Comparison of ENCODE assay signal across 8 cellular contexts in the genomic region with DNA sequence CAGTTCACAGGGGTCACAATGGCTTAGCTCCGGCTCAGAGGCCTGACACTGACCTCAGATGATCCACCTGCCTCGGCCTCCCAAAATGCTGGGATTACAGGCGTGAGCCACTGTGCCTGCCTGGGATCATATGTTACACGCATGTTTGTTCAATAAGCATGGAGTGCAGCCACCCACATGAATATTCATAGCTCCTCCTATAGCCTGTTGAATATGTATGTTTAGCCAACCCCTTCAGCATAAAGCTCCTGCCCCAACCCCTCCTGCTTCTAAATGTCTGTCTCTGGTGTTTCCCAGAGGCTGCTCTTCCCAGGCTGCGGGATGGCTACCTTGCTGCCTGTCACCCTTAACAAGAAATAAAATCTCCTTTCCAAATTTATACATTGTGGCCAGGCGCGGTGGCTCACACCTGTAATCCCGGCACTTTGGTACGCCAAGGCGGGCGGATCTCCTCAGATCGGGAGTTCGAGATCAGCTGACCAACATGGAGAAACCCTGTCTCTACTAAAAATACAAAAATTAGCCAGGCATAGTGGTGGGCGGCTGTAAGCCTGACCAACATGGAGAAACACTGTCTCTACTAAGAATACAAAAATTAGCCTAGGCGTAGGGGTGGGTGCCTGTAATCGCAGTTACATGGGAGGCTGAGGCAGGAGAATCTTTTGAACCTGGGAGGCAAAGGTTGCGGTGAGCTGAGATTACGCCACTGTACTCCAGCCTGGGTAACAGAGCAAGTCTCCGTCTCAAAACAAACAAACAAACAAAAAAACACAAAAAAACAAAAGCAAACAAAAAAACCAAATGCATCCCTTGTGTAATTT. TPM values are rescaled to one million over a fixed set of nuclear protein-coding genes. Genes with fewer than 3 reads are reported as not detected.
DNase-seq lines count a peak whose midpoint lies in the region; ATAC-seq, FAIRE-seq and TF ChIP-seq lines count a peak whose summit lies in the region.

No MANE protein-coding gene starts in this region.

- no peak for TF ChIP-seq POLR2A in spleen (IDR thresholded peaks at IDR 0.05)

- ATAC-seq in HG02840 (IDR thresholded peaks at IDR 0.05; ENCODE audit: low FRiP score, unreplicated experiment), result no peak
- no peak for ATAC-seq in GM21529 (IDR thresholded peaks at IDR 0.05; ENCODE audit: unreplicated experiment)

- H3K27me3 Mint-ChIP-seq in endodermal cell (ENCODE audit: insufficient read depth), result no peaks in the 10 kb centered on the region

- TF ChIP-seq CTCF in endodermal cell (conservative IDR thresholded peaks at IDR 0.05), result no peak
- no peak for TF ChIP-seq CTCF in spleen (IDR thresholded peaks at IDR 0.05 in 8 of 11, conservative IDR thresholded peaks at IDR 0.05 in 3 of 11)

- peak overlapping the region; percentile 94 for H3K27ac Mint-ChIP-seq in endodermal cell

- H3K36me3 ChIP-seq in endodermal cell (ENCODE audit: control insufficient read depth, insufficient read depth, low read length) (peaks cover 6% of the 10 kb centered on the region), spleen (peaks cover 0 to 19% (median 7%) of the 10 kb centered on the region in 6 donors)

- intact Hi-C loops in spleen (cut with DNase I; ENCODE audit: low total_unique reads), result no loop called here

- H3K4me3 ChIP-seq in endodermal cell (ENCODE audit: low read length) (peak overlapping the region; percentile 64), spleen (peak overlapping the region in 4 of 8 donors; percentile 58 to 76 (median 66))

- H3K4me1 Mint-ChIP-seq in endodermal cell, result peaks cover 49% of the 10 kb centered on the region

- no peaks in the 10 kb centered on the region for H3K27me3 ChIP-seq in endodermal cell (ENCODE audit: control insufficient read depth, insufficient read depth, low read length, poor library complexity, severe bottlenecking)
- no peaks in the 10 kb centered on the region for H3K27me3 ChIP-seq in spleen (replicated peaks in 1 of 7)

- no peak for FAIRE-seq in HTR-8/SVneo (lab: Jason Lieb, UNC)

- DNase-seq in DMS 273 (lab: John Stamatoyannopoulos, UW; ENCODE audit: unreplicated experiment), result peak; percentile 6
- DNase-seq in DMS 273 treated with DMSO at 0.1 percent for 48 hours (lab: John Stamatoyannopoulos, UW), result no peak
- DNase-seq in NAMALWA (ENCODE audit: low spot score), result peak; percentile 17
- DNase-seq in endodermal cell, result peak; percentile 62
- no peak for DNase-seq in spleen
- DNase-seq in HTR-8/SVneo (ENCODE audit: insufficient read length, low spot score), result no peak

- H3K9me3 Mint-ChIP-seq in endodermal cell, result no peaks in the 10 kb centered on the region

- H3K9me3 ChIP-seq in endodermal cell (ENCODE audit: control insufficient read depth, low read length) (no peaks in the 10 kb centered on the region), spleen (no peaks in the 10 kb centered on the region)

- H3K4me1 ChIP-seq in endodermal cell (ENCODE audit: control insufficient read depth, insufficient read depth, low read length), result no peaks in the 10 kb centered on the region
- peaks cover 12 to 62% (median 27%) of the 10 kb centered on the region in 6 donors for H3K4me1 ChIP-seq in spleen

- H3K36me3 Mint-ChIP-seq in endodermal cell (ENCODE audit: low read depth), result peaks cover 8% of the 10 kb centered on the region

- 83 to 86% methylated on average over 12 to 19 of the region's 19 CpGs for whole genome bisulfite sequencing in endodermal cell (ENCODE audit: insufficient coverage in 1 of 2, insufficient read length in 1 of 2), 2 experiments
- WGBS in spleen, 5 donors, result 89 to 95% (median 93%) methylated on average over 18 to 19 of the region's 19 CpGs

- H3K27ac ChIP-seq in endodermal cell (ENCODE audit: low read depth, low read length) (no peak overlapping the region), spleen (peak overlapping the region; percentile 51 to 97 (median 90))

- no peak overlapping the region for H3K9ac ChIP-seq in endodermal cell (ENCODE audit: extremely low read depth, low read length, poor library complexity, severe bottlenecking)

- H3K4me3 Mint-ChIP-seq in endodermal cell, result peak overlapping the region; percentile 73

RNA-seq across cellular contexts. Expression of a gene that starts 1.1 kb away (rescaled TPM):
- total RNA-seq in endodermal cell (10 to 100 TPM; 16.2 to 24.2 TPM), spleen (10 to 100 TPM; 11.4 to 31.5 (median 27.6) TPM)
- 4.5 TPM for polyA plus RNA-seq in endodermal cell (2013, experiment 1 of 2)
- 4.5 TPM for polyA plus RNA-seq in endodermal cell (2013, experiment 2 of 2)
- polyA plus RNA-seq in spleen, result 10 to 100 TPM in 1 of 3 donors, 1 to 10 TPM in 2; 5.4 to 17.2 (median 7.9) TPM

RNA-seq across cellular contexts. Expression of a gene that starts 18.6 kb away (rescaled TPM):
- 10 to 100 TPM in 1 of 2 donors, 1 to 10 TPM in 1; 8.6 to 14.4 TPM for total RNA-seq in endodermal cell
- polyA plus RNA-seq in endodermal cell (2013, experiment 1 of 2), result 2.6 TPM
- polyA plus RNA-seq in endodermal cell (2013, experiment 2 of 2), result 7.1 TPM
- 10 to 100 TPM; 14.8 to 23.6 (median 17.6) TPM for total RNA-seq in spleen
- 10 to 100 TPM in 1 of 3 donors, 1 to 10 TPM in 2; 4.5 to 12.7 (median 6.8) TPM for polyA plus RNA-seq in spleen

RNA-seq across cellular contexts. Expression of a gene that starts 25.5 kb away (rescaled TPM):
- total RNA-seq in endodermal cell, result 10 to 100 TPM; 26.1 to 27.4 TPM
- polyA plus RNA-seq in endodermal cell (2013, experiment 1 of 2), result 12.4 TPM
- polyA plus RNA-seq in endodermal cell (2013, experiment 2 of 2), result 13.7 TPM
- 10 to 100 TPM; 23.5 to 72.4 (median 54.2) TPM for total RNA-seq in spleen
- 10 to 100 TPM; 42.8 to 60.3 (median 45.2) TPM for polyA plus RNA-seq in spleen

RNA-seq across cellular contexts. Expression of a gene that starts 37.6 kb away (rescaled TPM):
- total RNA-seq in endodermal cell, result 10 to 100 TPM in 1 of 2 donors, 1 to 10 TPM in 1; 8.7 to 19.7 TPM
- polyA plus RNA-seq in endodermal cell (2013, experiment 1 of 2), result 5.9 TPM
- 9.5 TPM for polyA plus RNA-seq in endodermal cell (2013, experiment 2 of 2)
- 10 to 100 TPM; 44.3 to 72.8 (median 53.7) TPM for total RNA-seq in spleen
- 10 to 100 TPM; 50.9 to 53.1 (median 51.0) TPM for polyA plus RNA-seq in spleen

RNA-seq across cellular contexts. Expression of a gene that starts 57.4 kb away (rescaled TPM):
- 1 to 10 TPM; 4.1 to 5.4 TPM for total RNA-seq in endodermal cell
- polyA plus RNA-seq in endodermal cell (2013, experiment 1 of 2), result 2.2 TPM
- polyA plus RNA-seq in endodermal cell (2013, experiment 2 of 2), result 3.0 TPM
- total RNA-seq in spleen, result 10 to 100 TPM in 1 of 7 donors, 1 to 10 TPM in 5, not detected in 1; 2.5 to 14.0 (median 7.2) TPM
- 1 to 10 TPM; 1.2 to 3.7 (median 2.1) TPM for polyA plus RNA-seq in spleen

Comparison
In these comparisons a context has a peak if more than half of its experiments do, and no peak if none do; other contexts are left out.
1. DNase-seq: peak in DMS 273 (single experiment), NAMALWA (single experiment) and endodermal cell (single experiment); none in DMS 273 treated with DMSO at 0.1 percent for 48 hours (single experiment), spleen (single experiment) and HTR-8/SVneo (single experiment).